In genomic region chr1:228996286-228996685, GRCh38 we compare ENCODE assay signal across 1 cellular context.
TF ChIP-seq lines count a peak whose summit lies in the region.

No MANE protein-coding gene starts in this region.

TF ChIP-seq in SK-N-SH, 30 proteins besides CTCF, POLR2A, EP300 and RAD21 (continued from another document):
- TF ChIP-seq JUND (IDR thresholded peaks at IDR 0.05) (no peak), GATA2 (CRISPR knock-in tag; IDR thresholded peaks at IDR 0.05) (no peak), RFX5 (IDR thresholded peaks at IDR 0.05; ENCODE audit: low read length) (no peak), MEF2A (IDR thresholded peaks at IDR 0.05; ENCODE audit: borderline replicate concordance, low read depth) (no peak), GABPA (IDR thresholded peaks at IDR 0.05; ENCODE audit: low read depth) (no peak), POLR2AphosphoS5 (IDR thresholded peaks at IDR 0.05; ENCODE audit: low read depth, low read length) (no peak), SMC3 (IDR thresholded peaks at IDR 0.05; ENCODE audit: low read depth, low read length) (no peak)
